33 cellular contexts compared by ENCODE assay signal in the genomic region with DNA sequence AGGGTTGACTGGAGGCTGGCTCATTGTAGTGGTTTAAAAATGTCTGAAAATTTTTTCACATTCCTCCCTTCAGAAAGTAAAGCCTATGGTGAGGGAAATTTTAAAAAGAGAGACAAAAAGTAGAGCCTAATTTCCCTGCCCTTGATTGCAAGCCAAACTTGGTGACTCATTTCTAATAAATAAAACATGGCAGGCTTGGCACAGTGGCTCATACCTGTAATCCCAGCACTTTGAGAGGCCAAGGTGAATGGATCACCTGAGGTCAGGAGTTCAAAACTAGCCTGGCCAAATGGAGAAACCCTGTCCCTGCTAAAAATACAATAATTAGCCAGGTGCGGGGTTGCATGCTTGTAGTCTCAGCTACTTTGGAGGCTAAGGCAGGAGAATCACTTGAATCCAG.
"Had no signal": no experiment of that assay in that cellular context is flagged by ENCODE, and none has a peak within 500 bp of the region (broad histone marks: within the 10 kb centered on the region; RNA-seq: fewer than 3 reads in every experiment).

No MANE protein-coding gene starts in this region.

- H3K36me3 ChIP-seq: left lung, lower lobe of right lung, neural progenitor cell, neutrophil, suprapubic skin, thoracic aorta, tibial artery, upper lobe of right lung had no signal

- H3K27ac Mint-ChIP-seq: immature natural killer cell; mesothelial cell of epicardium; natural killer cell; nephron progenitor cell; neural progenitor cell; progenitor cell of endocrine pancreas; stimulated activated effector memory CD8-positive, alpha-beta T cell treated with anti-CD3 and anti-CD28 coated beads, Interleukin-12 subunit alpha, Interleukin-12 subunit beta, amount 100 ng/mL, for 72 hours; stimulated activated naive CD8-positive, alpha-beta T cell treated with anti-CD3 and anti-CD28 coated beads, Interleukin-15, Interleukin-2, amounts not matched to agents 100 ng/mL and 50 ng/mL, for 24 hours had no signal

- H3K27ac ChIP-seq: left lung, lower lobe of right lung, neural progenitor cell, neutrophil, skin epidermis, suprapubic skin, thoracic aorta, tibial artery, upper lobe of right lung had no signal

- H3K4me3 ChIP-seq: left lung, lower lobe of right lung, neural progenitor cell, skin epidermis, suprapubic skin, thoracic aorta, tibial artery, upper lobe of right lung had no signal

- ATAC-seq: left colon; left lung; lower lobe of right lung; natural killer cell; right cardiac atrium; sciatic nerve; stimulated activated effector memory CD8-positive, alpha-beta T cell treated with anti-CD3 and anti-CD28 coated beads, Interleukin-12 subunit alpha, Interleukin-12 subunit beta, amount 100 ng/mL, for 72 hours; upper lobe of right lung had no signal

- H3K9ac ChIP-seq: neural progenitor cell had no signal

- H3K4me3 Mint-ChIP-seq: immature natural killer cell; mesothelial cell of epicardium; naive B cell; natural killer cell; nephron progenitor cell; neural progenitor cell; stimulated activated effector memory CD8-positive, alpha-beta T cell treated with anti-CD3 and anti-CD28 coated beads, Interleukin-12 subunit alpha, Interleukin-12 subunit beta, amount 100 ng/mL, for 72 hours; stimulated activated naive CD8-positive, alpha-beta T cell treated with anti-CD3 and anti-CD28 coated beads, Interleukin-15, Interleukin-2, amounts not matched to agents 100 ng/mL and 50 ng/mL, for 24 hours had no signal

- DNase-seq: hypothalamus; immature natural killer cell; kidney; left colon; left lung; lower lobe of right lung; mesendoderm; naive B cell; natural killer cell; nephron progenitor cell; occipital lobe; retina; right cardiac atrium; stimulated activated CD4-positive, alpha-beta T cell treated with anti-CD3 and anti-CD28 coated beads, Interleukin-12 subunit alpha, Interleukin-12 subunit beta, amount 100 ng/mL, for 4 hours; stimulated activated CD4-positive, alpha-beta T cell treated with anti-CD3 and anti-CD28 coated beads, Interleukin-15, amount 100 ng/mL, for 24 hours; stimulated activated CD4-positive, alpha-beta T cell treated with anti-CD3 and anti-CD28 coated beads, Interleukin-2, amount 100 ng/mL, for 24 hours; stimulated activated CD4-positive, alpha-beta T cell treated with anti-CD3 and anti-CD28 coated beads, Interleukin-4, amount 100 ng/mL, for 1 hour; stimulated activated naive CD4-positive, alpha-beta T cell; tibial artery; trophoblast cell; upper lobe of right lung had no signal

- FAIRE-seq: islet of Langerhans, kidney, urothelium cell line had no signal

- H3K4me1 Mint-ChIP-seq: immature natural killer cell; mesothelial cell of epicardium; naive B cell; natural killer cell; nephron progenitor cell; neural progenitor cell; stimulated activated effector memory CD8-positive, alpha-beta T cell treated with anti-CD3 and anti-CD28 coated beads, Interleukin-12 subunit alpha, Interleukin-12 subunit beta, amount 100 ng/mL, for 72 hours had no signal

- H2AFZ ChIP-seq: neural progenitor cell had no signal

- H3K9me3 ChIP-seq: left lung, lower lobe of right lung, neutrophil, suprapubic skin, thoracic aorta, tibial artery, upper lobe of right lung had no signal

- H3K4me2 ChIP-seq: neural progenitor cell had no signal

- H3K27me3 ChIP-seq: left lung, neural progenitor cell, neutrophil, suprapubic skin, tibial artery, upper lobe of right lung had no signal

- H3K4me1 ChIP-seq: left lung, lower lobe of right lung, neural progenitor cell, suprapubic skin, upper lobe of right lung had no signal

- H3K9me3 Mint-ChIP-seq: immature natural killer cell; mesothelial cell of epicardium; natural killer cell; nephron progenitor cell; neural progenitor cell; stimulated activated naive CD8-positive, alpha-beta T cell treated with anti-CD3 and anti-CD28 coated beads, Interleukin-15, Interleukin-2, amounts not matched to agents 100 ng/mL and 50 ng/mL, for 24 hours had no signal

- H3K36me3 Mint-ChIP-seq: immature natural killer cell; mesothelial cell of epicardium; naive B cell; natural killer cell; neural progenitor cell; stimulated activated effector memory CD8-positive, alpha-beta T cell treated with anti-CD3 and anti-CD28 coated beads, Interleukin-12 subunit alpha, Interleukin-12 subunit beta, amount 100 ng/mL, for 72 hours had no signal
